In the genomic region with DNA sequence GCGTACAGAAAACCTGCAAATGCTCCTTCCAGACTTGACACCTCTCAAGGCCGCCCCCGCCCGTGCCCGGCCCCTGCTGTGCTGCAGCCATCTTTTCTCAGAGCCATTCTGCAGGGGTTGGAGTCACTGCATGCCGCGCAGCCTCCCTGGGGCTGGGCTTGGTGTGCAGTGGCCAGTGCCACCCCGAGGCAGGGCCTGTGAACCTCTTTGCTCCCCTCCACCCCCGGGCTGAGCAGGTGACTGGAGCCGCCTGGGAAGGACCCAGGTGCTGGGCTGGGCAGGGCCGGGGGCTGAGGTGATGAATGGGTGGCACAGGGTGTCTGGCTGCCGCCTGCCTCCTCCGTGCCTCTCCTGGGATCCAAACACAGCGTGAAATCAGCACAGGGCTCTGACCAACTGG, we compare ENCODE assay signal across 17 cellular contexts. TPM values are rescaled to one million over a fixed set of nuclear protein-coding genes. Genes with fewer than 3 reads are reported as not detected.
DNase-seq lines count a peak whose midpoint lies in the region; ATAC-seq, FAIRE-seq and TF ChIP-seq lines count a peak whose summit lies in the region.
"Had no signal": no experiment of that assay in that cellular context is flagged by ENCODE, and none has a peak within 500 bp of the region (broad histone marks: within the 10 kb centered on the region; RNA-seq: fewer than 3 reads in every experiment).

No MANE protein-coding gene starts in this region.

- peak overlapping the region in 7 of 10 experiments; percentile 6 to 73 (median 60); a peak in 10 of 20 replicates for H3K4me3 ChIP-seq in BLaER1 treated with 17β-estradiol and CSF1 and Interleukin-3, amounts not matched to agents 10 nM and 100 nM
- H3K4me3 ChIP-seq in HEK293 (ENCODE audit: low read depth, low read length) = no peak overlapping the region
- no peak overlapping the region for H3K4me3 ChIP-seq in mesenchymal stem cell (ENCODE audit: insufficient read depth in 1 of 2, low read depth in 1 of 2, low read length in 2 of 2)
- H3K4me3 ChIP-seq in pancreas = peak overlapping the region in 2 of 4 donors; percentile 19 to 48
- no peak overlapping the region for H3K4me3 ChIP-seq in Karpas-422 (ENCODE audit: low read length)

- H2AK5ac ChIP-seq in mesenchymal stem cell (ENCODE audit: low read length, severe bottlenecking) = no peak overlapping the region

- H3K79me2 ChIP-seq in Karpas-422 (ENCODE audit: low read length) = no peaks in the 10 kb centered on the region

- H4K8ac ChIP-seq in mesenchymal stem cell (ENCODE audit: low read length) = no peak overlapping the region

- H3K23ac ChIP-seq in mesenchymal stem cell (ENCODE audit: low read length in 2 of 2) = no peak overlapping the region

- no peak overlapping the region for H2AFZ ChIP-seq in mesenchymal stem cell (ENCODE audit: low read depth, low read length)
- no peak overlapping the region for H2AFZ ChIP-seq in Karpas-422 (ENCODE audit: low read length)

- no peak overlapping the region for H4K91ac ChIP-seq in mesenchymal stem cell (ENCODE audit: low read length)

- FAIRE-seq in pancreas (lab: Jason Lieb, UNC) = no peak
- FAIRE-seq: A204.1, GM19239, H1, HTR-8/SVneo had no signal

- WGBS in mesenchymal stem cell = 96% methylated on average over 14 of the region's 14 CpGs
- 36 to 39% methylated on average over 14 of the region's 14 CpGs for WGBS in pancreas, 2 donors

- H3K4me2 ChIP-seq in BLaER1 treated with 17β-estradiol and CSF1 and Interleukin-3, amounts not matched to agents 10 nM and 100 nM = peak overlapping the region in 10 of 11 experiments; percentile 82 to 99 (median 96); a peak in 19 of 22 replicates
- H3K4me2 ChIP-seq in mesenchymal stem cell (ENCODE audit: low read length, poor library complexity, severe bottlenecking) = no peak overlapping the region
- H3K4me2 ChIP-seq in Karpas-422 (ENCODE audit: low read depth, low read length, poor library complexity, severe bottlenecking) = no peak overlapping the region

- intact Hi-C loops in pancreas (cut with DNase I) = loop anchor here in 1 of 3 donors (10.0 kb wide), 1 partner anchor 62 kb away; no protein-coding TSS in a partner anchor

- no peak overlapping the region for H3K4ac ChIP-seq in mesenchymal stem cell (ENCODE audit: low read depth in 1 of 2, low read length in 2 of 2)

- H3K9ac ChIP-seq in BLaER1 treated with 17β-estradiol and CSF1 and Interleukin-3, amounts not matched to agents 10 nM and 100 nM = peak overlapping the region in 6 of 11 experiments; percentile 68 to 82 (median 80); a peak in 11 of 22 replicates
- H3K9ac ChIP-seq in mesenchymal stem cell (ENCODE audit: low read length) (no peak overlapping the region), Karpas-422 (ENCODE audit: low read length) (no peak overlapping the region)

- H2BK12ac ChIP-seq in mesenchymal stem cell (ENCODE audit: low read length in 2 of 2) = no peak overlapping the region

- H3K4me1 ChIP-seq in BLaER1 treated with 17β-estradiol and CSF1 and Interleukin-3, amounts not matched to agents 10 nM and 100 nM = peaks cover 45 to 100% (median 95%) of the 10 kb centered on the region in 10 experiments
- no peaks in the 10 kb centered on the region for H3K4me1 ChIP-seq in HEK293 (ENCODE audit: control insufficient read depth, insufficient read depth, low read length)
- H3K4me1 ChIP-seq in mesenchymal stem cell (ENCODE audit: control insufficient read depth, insufficient read depth, low read depth, low read length) = peaks cover 33% of the 10 kb centered on the region
- H3K4me1 ChIP-seq in pancreas = peaks cover 0 to 3% (median 0%) of the 10 kb centered on the region in 3 donors
- no peaks in the 10 kb centered on the region for H3K4me1 ChIP-seq in Karpas-422 (ENCODE audit: low read length)
- H3K4me1 ChIP-seq: BE2C, Caco-2 had no signal

- H3K36me3 ChIP-seq in BLaER1 treated with 17β-estradiol and CSF1 and Interleukin-3, amounts not matched to agents 10 nM and 100 nM = peaks cover 0 to 32% (median 3%) of the 10 kb centered on the region in 11 experiments; a peak in 6 of 22 replicates
- H3K36me3 ChIP-seq in HEK293 (ENCODE audit: control insufficient read depth in 2 of 2, insufficient read depth in 1 of 2, low read length in 2 of 2) = peaks cover 0 to 12% of the 10 kb centered on the region in 2 experiments; a peak in 2 of 3 replicates
- H3K36me3 ChIP-seq in mesenchymal stem cell (ENCODE audit: control insufficient read depth in 1 of 2, insufficient read depth in 2 of 2, low read depth in 1 of 2, low read length in 2 of 2) = peaks cover 0 to 72% of the 10 kb centered on the region in 2 experiments
- no peaks in the 10 kb centered on the region for H3K36me3 ChIP-seq in pancreas
- H3K36me3 ChIP-seq in Karpas-422 (ENCODE audit: insufficient read depth, low read length) = no peaks in the 10 kb centered on the region
- H3K36me3 ChIP-seq: BE2C had no signal

- ATAC-seq in pancreas = peak; percentile 74 to 82 (median 80)

- peak overlapping the region in 6 of 11 experiments; percentile 46 to 85 (median 78); a peak in 9 of 22 replicates for H3K27ac ChIP-seq in BLaER1 treated with 17β-estradiol and CSF1 and Interleukin-3, amounts not matched to agents 10 nM and 100 nM
- no peak overlapping the region for H3K27ac ChIP-seq in HEK293 (ENCODE audit: extremely low read depth, low read depth, low read length)
- H3K27ac ChIP-seq in mesenchymal stem cell (ENCODE audit: low read length, poor library complexity, severe bottlenecking) = no peak overlapping the region
- H3K27ac ChIP-seq in pancreas = peak overlapping the region; percentile 61 to 89 (median 70)
- H3K27ac ChIP-seq in Karpas-422 (ENCODE audit: low read length) = no peak overlapping the region

- CTCF ChIA-PET in HEK293 (lab: Yijun Ruan, JAX) = interaction anchor here (1.6 to 11.0 kb wide), 2 partner anchors 178 to 194 kb away, joined by 3 to 173 read pairs; a partner anchor contains a TSS

- POLR2A ChIA-PET in HEK293 (lab: Yijun Ruan, JAX) = no interaction called here

- no peaks in the 10 kb centered on the region for H3K9me3 ChIP-seq in BLaER1 treated with 17β-estradiol and CSF1 and Interleukin-3, amounts not matched to agents 10 nM and 100 nM (replicated peaks in 1 of 11)
- H3K9me3 ChIP-seq in HEK293 (ENCODE audit: control insufficient read depth, insufficient read depth, low read depth, low read length) (no peaks in the 10 kb centered on the region), mesenchymal stem cell (ENCODE audit: control insufficient read depth, low read length) (no peaks in the 10 kb centered on the region), pancreas (no peaks in the 10 kb centered on the region), Karpas-422 (ENCODE audit: low read length) (no peaks in the 10 kb centered on the region)
- H3K9me3 ChIP-seq: BE2C, Caco-2 had no signal

- TF ChIP-seq CTCF in HEK293 (tag by site-specific recombination; IDR thresholded peaks at IDR 0.05) (no peak), pancreas (IDR thresholded peaks at IDR 0.05) (no peak)

- no peak overlapping the region for H2BK15ac ChIP-seq in mesenchymal stem cell (ENCODE audit: low read depth, poor library complexity, severe bottlenecking)

- H4K20me1 ChIP-seq in BLaER1 treated with 17β-estradiol and CSF1 and Interleukin-3, amounts not matched to agents 10 nM and 100 nM = peaks cover 0 to 49% (median 25%) of the 10 kb centered on the region in 11 experiments; a peak in 15 of 22 replicates
- H4K20me1 ChIP-seq in Karpas-422 (ENCODE audit: insufficient read depth, low read depth, low read length) = no peaks in the 10 kb centered on the region

- peaks cover 32% of the 10 kb centered on the region for H3K79me1 ChIP-seq in mesenchymal stem cell (replicated peaks; ENCODE audit: low read length, poor library complexity, severe bottlenecking)

- H3K27me3 ChIP-seq in BLaER1 treated with 17β-estradiol and CSF1 and Interleukin-3, amounts not matched to agents 10 nM and 100 nM = peaks cover 0 to 78% (median 0%) of the 10 kb centered on the region in 11 experiments; a peak in 5 of 22 replicates
- H3K27me3 ChIP-seq in mesenchymal stem cell (ENCODE audit: control insufficient read depth in 1 of 2, insufficient read depth in 1 of 2, low read length in 2 of 2) (peaks cover 0 to 7% of the 10 kb centered on the region in 2 experiments), pancreas (no peaks in the 10 kb centered on the region), Karpas-422 (ENCODE audit: low read length) (no peaks in the 10 kb centered on the region)
- H3K27me3 ChIP-seq: BE2C had no signal

- H2BK120ac ChIP-seq in mesenchymal stem cell (ENCODE audit: low read depth, low read length) = no peak overlapping the region

- H3K14ac ChIP-seq in mesenchymal stem cell (ENCODE audit: low read length in 2 of 2) = no peak overlapping the region

- H2BK5ac ChIP-seq in mesenchymal stem cell (ENCODE audit: low read depth, low read length, poor library complexity, severe bottlenecking) = peak overlapping the region; percentile 11

- H3K18ac ChIP-seq in mesenchymal stem cell (ENCODE audit: low read depth in 1 of 2, low read length in 2 of 2) = no peak overlapping the region

- DNase-seq in mesenchymal stem cell (no peak), pancreas (peak; percentile 80 to 93 (median 88)), Karpas-422 (no peak), NK-92 (lab: John Stamatoyannopoulos, UW; ENCODE audit: unreplicated experiment) (no peak)
- no peak for DNase-seq in activated effector memory CD4-positive, alpha-beta T cell treated with anti-CD3 and anti-CD28 coated beads, Interleukin-2, amount 50 U/mL, for 16 hours
- DNase-seq: BE2C; Caco-2; CD8-positive, alpha-beta memory T cell; DND-41; GF-D8; HCEC 1CT had no signal

- H3K9me2 ChIP-seq in Karpas-422 (replicated peaks; ENCODE audit: insufficient read depth, low read length) = no peaks in the 10 kb centered on the region

TF ChIP-seq in HEK293, 187 proteins besides CTCF, POLR2A, EP300 and RAD21:
- TF ChIP-seq ZNF585B (tag by site-specific recombination; IDR thresholded peaks at IDR 0.05) (no peak), ZNF138 (tag by site-specific recombination; IDR thresholded peaks at IDR 0.05; ENCODE audit: borderline replicate concordance) (no peak), ZNF558 (tag by site-specific recombination; IDR thresholded peaks at IDR 0.05) (no peak), EGR2 (tag by site-specific recombination; IDR thresholded peaks at IDR 0.05; ENCODE audit: low read depth) (0 out of 2 replicates have a peak, but pooled peaks have one; percentile 9)
TF ChIP-seq in HEK293: peak in this region for 1.

RNA-seq across cellular contexts. Expression of a gene that starts 20.3 kb away (rescaled TPM):
- 6.9 TPM for polyA plus RNA-seq in mesenchymal stem cell (2013, experiment 1 of 2)
- polyA plus RNA-seq in mesenchymal stem cell (2013, experiment 2 of 2) = 6.6 TPM
- 10 to 100 TPM; 11.4 to 17.6 (median 13.9) TPM for total RNA-seq in pancreas
- polyA plus RNA-seq in pancreas = 10 to 100 TPM; 11.3 to 19.1 TPM
- 11.9 and 17.5 TPM in 2 replicates for total RNA-seq in Karpas-422 (2014; rRNA removed; shearing (Covaris generic); ENCODE audit: low replicate concordance)

RNA-seq across cellular contexts. Expression of a gene that starts 20.4 kb away (rescaled TPM):
- 35.2 TPM for polyA plus RNA-seq in mesenchymal stem cell (2013, experiment 1 of 2)
- 34.5 TPM for polyA plus RNA-seq in mesenchymal stem cell (2013, experiment 2 of 2)
- 10 to 100 TPM; 19.9 to 36.8 (median 28.0) TPM for total RNA-seq in pancreas
- polyA plus RNA-seq in pancreas = 10 to 100 TPM; 18.7 to 35.2 TPM
- total RNA-seq in Karpas-422 (2014; rRNA removed; shearing (Covaris generic); ENCODE audit: low replicate concordance) = 44.0 and 46.2 TPM in 2 replicates

RNA-seq across cellular contexts. Expression of a gene that starts 50.4 kb away (rescaled TPM):
- 6.4 TPM for polyA plus RNA-seq in mesenchymal stem cell (2013, experiment 1 of 2)
- 6.6 TPM for polyA plus RNA-seq in mesenchymal stem cell (2013, experiment 2 of 2)
- 10 to 100 TPM in 2 of 6 donors, 1 to 10 TPM in 4; 7.2 to 13.1 (median 8.3) TPM for total RNA-seq in pancreas
- polyA plus RNA-seq in pancreas = 1 to 10 TPM; 6.3 to 8.5 TPM
- total RNA-seq in Karpas-422 (2014; rRNA removed; shearing (Covaris generic); ENCODE audit: low replicate concordance) = 20.2 and 31.1 TPM in 2 replicates

Comparison
In these comparisons a context has a peak if more than half of its experiments do, and no peak if none do; other contexts are left out.
1. H3K27ac ChIP-seq: peak in BLaER1 treated with 17β-estradiol and CSF1 and Interleukin-3, amounts not matched to agents 10 nM and 100 nM (6 of 11) and pancreas (4 of 4); none in HEK293 (single experiment), mesenchymal stem cell (single experiment) and Karpas-422 (single experiment).
2. H3K4me2 ChIP-seq: peak in BLaER1 treated with 17β-estradiol and CSF1 and Interleukin-3, amounts not matched to agents 10 nM and 100 nM (10 of 11); none in mesenchymal stem cell (single experiment) and Karpas-422 (single experiment).
3. H3K4me3 ChIP-seq: peak in BLaER1 treated with 17β-estradiol and CSF1 and Interleukin-3, amounts not matched to agents 10 nM and 100 nM (7 of 10); none in HEK293 (single experiment), mesenchymal stem cell (0 of 2) and Karpas-422 (single experiment).
4. H3K9ac ChIP-seq: peak in BLaER1 treated with 17β-estradiol and CSF1 and Interleukin-3, amounts not matched to agents 10 nM and 100 nM (6 of 11); none in mesenchymal stem cell (single experiment) and Karpas-422 (single experiment).
5. DNase-seq: peak in pancreas (6 of 6); none in mesenchymal stem cell (single experiment), Karpas-422 (single experiment), NK-92 (single experiment) and activated effector memory CD4-positive, alpha-beta T cell treated with anti-CD3 and anti-CD28 coated beads, Interleukin-2, amount 50 U/mL, for 16 hours (single experiment).